8 cellular contexts compared by ENCODE assay signal in genomic region chr3:105866656-105867653, GRCh38. TPM values are rescaled to one million over a fixed set of nuclear protein-coding genes. Genes with fewer than 3 reads are reported as not detected.
DNase-seq lines count a peak whose midpoint lies in the region; ATAC-seq and TF ChIP-seq lines count a peak whose summit lies in the region.

No MANE protein-coding gene starts in this region.

- H3K36me3 ChIP-seq in DOHH2 (ENCODE audit: control insufficient read depth, low read length) = peaks cover 51% of the 10 kb centered on the region
- H3K36me3 ChIP-seq in spleen = peaks cover 0 to 24% (median 2%) of the 10 kb centered on the region in 6 donors

- WGBS in spleen, 5 donors = 38 to 47% (median 43%) methylated on average over 9 of the region's 9 CpGs

- peak overlapping the region; percentile 90 for H3K27ac Mint-ChIP-seq in activated CD8-positive, alpha-beta T cell treated with anti-CD3 and anti-CD28 coated beads, Interleukin-2, amount 10 ng/mL, durations not matched to agents 7 days and 5 days

- H3K4me2 ChIP-seq in DOHH2 (ENCODE audit: low read length) = peak overlapping the region; percentile 74

- H3K9me2 ChIP-seq in DOHH2 (replicated peaks; ENCODE audit: control insufficient read depth, low read length) = no peaks in the 10 kb centered on the region

- POLR2A ChIA-PET in activated CD8-positive, alpha-beta T cell treated with anti-CD3 and anti-CD28 coated beads, Interleukin-2, amount 10 ng/mL, durations not matched to agents 7 days and 5 days (lab: Charles Lee) = interaction anchor here (0.5 to 1.6 kb wide), 8 partner anchors 35 to 445 kb away, joined by 3 to 7 read pairs (median 3); no protein-coding TSS in a partner anchor

- no peaks in the 10 kb centered on the region for H3K9me3 Mint-ChIP-seq in activated CD8-positive, alpha-beta T cell treated with anti-CD3 and anti-CD28 coated beads, Interleukin-2, amount 10 ng/mL, durations not matched to agents 7 days and 5 days (ENCODE audit: insufficient read depth)

- no peaks in the 10 kb centered on the region for H4K20me1 ChIP-seq in DOHH2 (ENCODE audit: control insufficient read depth, insufficient read depth, low read depth, low read length)

- no peak for TF ChIP-seq CTCF in DOHH2 (IDR thresholded peaks at IDR 0.05; ENCODE audit: low read depth, low read length, poor library complexity, severe bottlenecking)
- no peak for TF ChIP-seq CTCF in spleen (IDR thresholded peaks at IDR 0.05 in 8 of 11, conservative IDR thresholded peaks at IDR 0.05 in 3 of 11)

- TF ChIP-seq POLR2A in spleen (IDR thresholded peaks at IDR 0.05) = no peak

- intact Hi-C loops in left ventricle myocardium superior (cut with micrococcal nuclease) (loop anchor here (10.0 kb wide), 1 partner anchor 182 kb away; no protein-coding TSS in a partner anchor), spleen (cut with DNase I; ENCODE audit: low total_unique reads) (no loop called here)

- H3K9me3 ChIP-seq in DOHH2 (ENCODE audit: control insufficient read depth, insufficient read depth, low read length) = no peaks in the 10 kb centered on the region
- no peaks in the 10 kb centered on the region for H3K9me3 ChIP-seq in spleen

- H3K4me3 ChIP-seq in DOHH2 (ENCODE audit: low read length) (peak overlapping the region; percentile 89), spleen (peak overlapping the region; percentile 64 to 93 (median 86))

- H3K4me1 ChIP-seq in DOHH2 (ENCODE audit: control insufficient read depth, low read length) (peaks cover 67% of the 10 kb centered on the region), spleen (peaks cover 9 to 87% (median 73%) of the 10 kb centered on the region in 6 donors)

- H3K27me3 Mint-ChIP-seq in activated CD8-positive, alpha-beta T cell treated with anti-CD3 and anti-CD28 coated beads, Interleukin-2, amount 10 ng/mL, durations not matched to agents 7 days and 5 days (ENCODE audit: low read depth) = no peaks in the 10 kb centered on the region

- ATAC-seq in GM19452 (IDR thresholded peaks at IDR 0.05; ENCODE audit: unreplicated experiment) = peak; percentile 32
- ATAC-seq in HG03442 (IDR thresholded peaks at IDR 0.05; ENCODE audit: unreplicated experiment) = peak; percentile 21
- ATAC-seq in activated CD8-positive, alpha-beta T cell treated with anti-CD3 and anti-CD28 coated beads, Interleukin-2, amount 10 ng/mL, durations not matched to agents 7 days and 5 days = no peak
- no peak for ATAC-seq in left ventricle myocardium superior

- H3K4me3 Mint-ChIP-seq in activated CD8-positive, alpha-beta T cell treated with anti-CD3 and anti-CD28 coated beads, Interleukin-2, amount 10 ng/mL, durations not matched to agents 7 days and 5 days = peak overlapping the region; percentile 96

- H3K79me2 ChIP-seq in DOHH2 (ENCODE audit: control insufficient read depth, low read length) = peaks cover 70% of the 10 kb centered on the region

- peaks cover 1% of the 10 kb centered on the region for H3F3A ChIP-seq in DOHH2 (ENCODE audit: control insufficient read depth, insufficient read depth)

- peak overlapping the region; percentile 70 for H3K27ac ChIP-seq in DOHH2 (ENCODE audit: low read depth, low read length)
- peak overlapping the region in 7 of 8 donors; percentile 93 to 97 (median 96) for H3K27ac ChIP-seq in spleen

- CTCF ChIA-PET in activated CD8-positive, alpha-beta T cell treated with anti-CD3 and anti-CD28 coated beads, Interleukin-2, amount 10 ng/mL, durations not matched to agents 7 days and 5 days (lab: Charles Lee) = interaction anchor here (1.1 to 3.3 kb wide), 5 partner anchors 9 to 80 kb away, joined by 3 to 9 read pairs (median 3); no protein-coding TSS in a partner anchor

- no peak for DNase-seq in activated CD8-positive, alpha-beta T cell treated with anti-CD3 and anti-CD28 coated beads, Interleukin-2, amount 10 ng/mL, durations not matched to agents 7 days and 5 days
- DNase-seq in left ventricle myocardium superior = peak; percentile 27
- DNase-seq in spleen = no peak
- DNase-seq in NK-92 treated with Interleukin-12 subunit alpha and Interleukin-12 subunit beta, amount 100 ng/mL, for 24 hours (lab: John Stamatoyannopoulos, UW) = no peak
- DNase-seq in NCI-H1092 (lab: John Stamatoyannopoulos, UW) = no peak

- H3K27me3 ChIP-seq in DOHH2 (ENCODE audit: control insufficient read depth, low read length) (no peaks in the 10 kb centered on the region), spleen (replicated peaks in 1 of 7) (no peaks in the 10 kb centered on the region)

- peaks cover 44% of the 10 kb centered on the region for H3K4me1 Mint-ChIP-seq in activated CD8-positive, alpha-beta T cell treated with anti-CD3 and anti-CD28 coated beads, Interleukin-2, amount 10 ng/mL, durations not matched to agents 7 days and 5 days (ENCODE audit: low read depth)

- H3K36me3 Mint-ChIP-seq in activated CD8-positive, alpha-beta T cell treated with anti-CD3 and anti-CD28 coated beads, Interleukin-2, amount 10 ng/mL, durations not matched to agents 7 days and 5 days (ENCODE audit: low read depth) = peaks cover 46% of the 10 kb centered on the region

RNA-seq across cellular contexts. Expression of gene CBLB, which starts 1.9 kb away (rescaled TPM):
- 100 to 1,000 TPM; 117 to 122 TPM for total RNA-seq in activated CD8-positive, alpha-beta T cell treated with anti-CD3 and anti-CD28 coated beads, Interleukin-2, amount 10 ng/mL, durations not matched to agents 7 days and 5 days
- total RNA-seq in left ventricle myocardium superior = 60.3 TPM
- total RNA-seq in spleen = 100 to 1,000 TPM in 1 of 7 donors, 10 to 100 TPM in 6; 65.4 to 138 (median 79.2) TPM
- polyA plus RNA-seq in spleen = 10 to 100 TPM; 13.8 to 19.5 (median 14.7) TPM

Comparison
In these comparisons a context has a peak if more than half of its experiments do, and no peak if none do; other contexts are left out.
1. ATAC-seq: peak in GM19452 (single experiment) and HG03442 (single experiment); none in activated CD8-positive, alpha-beta T cell treated with anti-CD3 and anti-CD28 coated beads, Interleukin-2, amount 10 ng/mL, durations not matched to agents 7 days and 5 days (single experiment) and left ventricle myocardium superior (single experiment).